Comparison of ENCODE assay signal across 32 cellular contexts in genomic region chr1:162390396-162391185, GRCh38. TPM values are rescaled to one million over a fixed set of nuclear protein-coding genes. Genes with fewer than 3 reads are reported as not detected.
DNase-seq lines count a peak whose midpoint lies in the region; ATAC-seq, FAIRE-seq and TF ChIP-seq lines count a peak whose summit lies in the region.
"Had no signal": no experiment of that assay in that cellular context is flagged by ENCODE, and none has a peak within 500 bp of the region (broad histone marks: within the 10 kb centered on the region; RNA-seq: fewer than 3 reads in every experiment).

No MANE protein-coding gene starts in this region.

- H3K56ac ChIP-seq in H1 (replicated peaks; ENCODE audit: insufficient read length, low read depth, low read length) = no peak overlapping the region

- no peak overlapping the region for H2BK20ac ChIP-seq in H1 (ENCODE audit: low read length)

- no peak for TF ChIP-seq POLR2A in H1 (IDR thresholded peaks at IDR 0.05; ENCODE audit: control extremely low read depth in 1 of 2, low read depth in 2 of 2, low read length in 2 of 2)
- TF ChIP-seq POLR2A in GM18505 (IDR thresholded peaks at IDR 0.05; ENCODE audit: borderline replicate concordance, extremely low read depth, insufficient read depth, insufficient read length) = no peak

- peaks cover 43% of the 10 kb centered on the region for H3K4me1 ChIP-seq in BLaER1
- peaks cover 0 to 6% (median 1%) of the 10 kb centered on the region in 4 experiments; a peak in 4 of 7 replicates for H3K4me1 ChIP-seq in H1 (replicated peaks in 1 of 4; ENCODE audit: control insufficient read depth in 3 of 4, insufficient read depth in 4 of 4, low read length in 3 of 4)
- H3K4me1 ChIP-seq in neuronal stem cell (ENCODE audit: control insufficient read depth in 2 of 2, insufficient read depth in 1 of 2, low read depth in 1 of 2, low read length in 2 of 2) = peaks cover 18 to 28% of the 10 kb centered on the region in 2 donors
- H3K4me1 ChIP-seq: parathyroid adenoma had no signal

- no peak for ATAC-seq in GM18505 (IDR thresholded peaks at IDR 0.05; ENCODE audit: unreplicated experiment)
- ATAC-seq: CD8-positive, alpha-beta T cell; left colon; right cardiac atrium; T-cell had no signal

- H4K20me1 ChIP-seq in BLaER1 = no peaks in the 10 kb centered on the region; the same call in 1 of the 2 replicates
- no peaks in the 10 kb centered on the region for H4K20me1 ChIP-seq in H1 (replicated peaks in 1 of 2; ENCODE audit: control insufficient read depth in 1 of 2, insufficient read depth in 2 of 2, low read length in 2 of 2)

- no peak overlapping the region for H3K14ac ChIP-seq in H1 (ENCODE audit: insufficient read length)
- H3K14ac ChIP-seq in neuronal stem cell (ENCODE audit: low read length) = no peak overlapping the region

- H3K9me3 ChIP-seq in BLaER1 (no peaks in the 10 kb centered on the region), H1 (ENCODE audit: insufficient read depth in 2 of 2, low read depth in 1 of 2, low read length in 1 of 2) (no peaks in the 10 kb centered on the region), neuronal stem cell (replicated peaks in 1 of 2; ENCODE audit: control insufficient read depth in 2 of 2, insufficient read depth in 1 of 2, low read depth in 1 of 2, low read length in 2 of 2) (no peaks in the 10 kb centered on the region)
- H3K9me3 ChIP-seq: Peyer's patch had no signal

- H3K27ac ChIP-seq in BLaER1 = 0 out of 2 replicates have a peak overlapping the region, but pooled peaks have one; percentile 51
- H3K27ac ChIP-seq in H1 (ENCODE audit: low read depth, low read length) = no peak overlapping the region
- no peak overlapping the region for H3K27ac ChIP-seq in neuronal stem cell (replicated peaks; ENCODE audit: low read length)
- H3K27ac ChIP-seq: parathyroid adenoma, Peyer's patch had no signal

- no peaks in the 10 kb centered on the region for H3K23me2 ChIP-seq in H1 (ENCODE audit: low read depth, low read length)

- H3K4me3 ChIP-seq in BLaER1 (no peak overlapping the region), H1 (ENCODE audit: extremely low read depth in 1 of 4, insufficient read depth in 2 of 4, low read depth in 3 of 4, low read length in 4 of 4) (no peak overlapping the region), neuronal stem cell (ENCODE audit: low read length in 2 of 2) (no peak overlapping the region)
- H3K4me3 ChIP-seq: Peyer's patch had no signal

- no peak overlapping the region for H3K23ac ChIP-seq in H1 (ENCODE audit: insufficient read length)
- H3K23ac ChIP-seq in neuronal stem cell (ENCODE audit: low read depth, low read length, poor library complexity) = no peak overlapping the region

- WGBS in H1 (ENCODE audit: extremely low coverage in 1 of 2, insufficient coverage in 1 of 2, insufficient read length in 1 of 2, insufficient replicate concordance in 2 of 2, low coverage in 1 of 2, low lambda C conversion rate in 2 of 2, missing lambda C conversion rate in 1 of 2), 2 experiments = 83% methylated on average over 14 of the region's 15 CpGs; no CpG with 5 or more reads in 1 of the 2 experiments
- no CpG with 5 or more reads among the region's 15 CpGs for WGBS in neuronal stem cell (ENCODE audit: extremely low coverage in 2 of 2, insufficient read length in 2 of 2, insufficient replicate concordance in 1 of 2), 2 donors

- TF ChIP-seq CTCF in H1 (IDR thresholded peaks at IDR 0.05; ENCODE audit: control extremely low read depth in 1 of 3, insufficient read depth in 1 of 3, low read depth in 1 of 3, low read length in 3 of 3) = no peak

- POLR2A ChIA-PET in H1 (lab: Charles Lee; ENCODE audit: partially characterized antibody) = interaction anchor here (0.6 to 1.3 kb wide), 3 partner anchors 9 to 490 kb away, joined by 3 read pairs; partner anchors contain the start of genes C1orf226 and NOS1AP

- H2BK120ac ChIP-seq in H1 (replicated peaks; ENCODE audit: low read depth, low read length) (no peak overlapping the region), neuronal stem cell (ENCODE audit: low read depth, low read length) (peak overlapping the region; percentile 13)

- no peaks in the 10 kb centered on the region for H3K79me2 ChIP-seq in H1 (ENCODE audit: control insufficient read depth in 1 of 2, insufficient read depth in 2 of 2, low read length in 2 of 2)
- H3K79me2 ChIP-seq: parathyroid adenoma had no signal

- no peak for FAIRE-seq in H1 (lab: Jason Lieb, UNC)

- H2BK12ac ChIP-seq in H1 (ENCODE audit: low read depth, low read length) (no peak overlapping the region), neuronal stem cell (ENCODE audit: low read length) (no peak overlapping the region)

- H2AK5ac ChIP-seq in H1 (ENCODE audit: low read depth, low read length) (no peak overlapping the region), neuronal stem cell (ENCODE audit: low read depth, low read length) (peak overlapping the region; percentile 0)

- H3K36me3 ChIP-seq in BLaER1 (no peaks in the 10 kb centered on the region), H1 (ENCODE audit: control insufficient read depth in 2 of 4, insufficient read depth in 4 of 4, low read length in 3 of 4) (no peaks in the 10 kb centered on the region), neuronal stem cell (replicated peaks in 1 of 2; ENCODE audit: control insufficient read depth in 2 of 2, insufficient read depth in 2 of 2, low read length in 2 of 2) (peaks cover 0 to 9% of the 10 kb centered on the region in 2 donors)
- H3K36me3 ChIP-seq: Peyer's patch had no signal

- H3K4ac ChIP-seq in H1 (replicated peaks; ENCODE audit: insufficient read length, low read depth, low read length) = no peak overlapping the region
- H3K4ac ChIP-seq in neuronal stem cell (ENCODE audit: low read length) = no peak overlapping the region

- TF ChIP-seq EP300 in H1 (IDR thresholded peaks at IDR 0.05; ENCODE audit: borderline replicate concordance in 1 of 2, low read depth in 2 of 2, low read length in 2 of 2) = no peak

- H3K18ac ChIP-seq in H1 (ENCODE audit: extremely low read depth, low read length) (no peak overlapping the region), neuronal stem cell (ENCODE audit: low read length) (peak overlapping the region; percentile 60)

- no peaks in the 10 kb centered on the region for H3K79me1 ChIP-seq in H1 (ENCODE audit: low read depth, low read length)
- H3K79me1 ChIP-seq in neuronal stem cell (ENCODE audit: low read depth, low read length) = no peaks in the 10 kb centered on the region

- H3K9ac ChIP-seq in BLaER1 (no peak overlapping the region), H1 (replicated peaks in 1 of 4; ENCODE audit: extremely low read depth in 1 of 4, low read depth in 3 of 4, low read length in 3 of 4) (no peak overlapping the region), neuronal stem cell (ENCODE audit: low read depth, low read length, poor library complexity) (no peak overlapping the region)
- H3K9ac ChIP-seq: parathyroid adenoma had no signal

- H3K4me2 ChIP-seq in BLaER1 (peak overlapping the region; percentile 91), H1 (ENCODE audit: insufficient read depth in 1 of 2, low read depth in 2 of 2, low read length in 2 of 2) (no peak overlapping the region), neuronal stem cell (ENCODE audit: insufficient read depth, low read length, poor library complexity, severe bottlenecking) (no peak overlapping the region)

- H2BK15ac ChIP-seq in H1 (ENCODE audit: low read length) = peak overlapping the region; percentile 18; the same call in 1 of the 2 replicates
- peak overlapping the region; percentile 86 for H2BK15ac ChIP-seq in neuronal stem cell (ENCODE audit: low read length)

- H4K8ac ChIP-seq in H1 (ENCODE audit: extremely low read depth, insufficient read depth, low read length) (no peak overlapping the region), neuronal stem cell (ENCODE audit: low read depth, low read length) (no peak overlapping the region)

- peak; percentile 30 for DNase-seq in DMS79 treated with DMSO at 0.1 percent for 48 hours (lab: John Stamatoyannopoulos, UW)
- DNase-seq in DMS79 (lab: John Stamatoyannopoulos, UW) = no peak
- peak in 1 of 2 experiments; percentile 13 for DNase-seq in H1 (ENCODE audit: low read depth in 1 of 2, low spot score in 2 of 2)
- DNase-seq in neuronal stem cell (ENCODE audit: low spot score) = no peak
- DNase-seq in epidermal melanocyte (ENCODE audit: insufficient read length, low spot score) = no peak
- no peak for DNase-seq in KBM-7
- DNase-seq: 8988T; activated CD4-positive, alpha-beta memory T cell treated with anti-CD3 and anti-CD28 coated beads, Interleukin-2, amount 10 ng/mL, durations not matched to agents 7 days and 5 days; activated effector memory CD4-positive, alpha-beta T cell treated with anti-CD3 and anti-CD28 coated beads, Interleukin-2, amount 50 U/mL, for 16 hours; activated naive CD8-positive, alpha-beta T cell treated with anti-CD3 and anti-CD28 coated beads, Interleukin-2, amount 10 ng/mL, durations not matched to agents 7 days and 5 days; activated T-cell treated with anti-CD3 and anti-CD28 coated beads for 4 hours; CD8-positive, alpha-beta T cell; cerebellar nuclear complex; GOT3; KG1; naive B cell; NCI-H187; NK-92 treated with Interleukin-12 subunit alpha and Interleukin-12 subunit beta, amount 100 ng/mL, for 24 hours; right cardiac atrium; SIG-M5; stimulated activated CD4-positive, alpha-beta T cell treated with anti-CD3 and anti-CD28 coated beads, Interleukin-4, amount 100 ng/mL, for 4 hours; stimulated activated naive CD4-positive, alpha-beta T cell treated with Interleukin-2 at 50 U/mL for 16 hours; T-cell had no signal

- H2AFZ ChIP-seq in H1 (ENCODE audit: low read length) (no peak overlapping the region), neuronal stem cell (ENCODE audit: low read length) (no peak overlapping the region)
- H2AFZ ChIP-seq: parathyroid adenoma had no signal

- H4K91ac ChIP-seq in H1 (replicated peaks; ENCODE audit: insufficient read length, low read length) = no peak overlapping the region
- no peak overlapping the region for H4K91ac ChIP-seq in neuronal stem cell (ENCODE audit: low read depth, low read length, poor library complexity)

- no peak for TF ChIP-seq RAD21 in H1 (IDR thresholded peaks at IDR 0.05 in 1 of 2, conservative IDR thresholded peaks at IDR 0.05 in 1 of 2; ENCODE audit: low read depth in 2 of 2, low read length in 2 of 2)

- H3K27me3 ChIP-seq in BLaER1 (no peaks in the 10 kb centered on the region), H1 (replicated peaks in 1 of 4; ENCODE audit: control insufficient read depth in 3 of 4, extremely low read depth in 1 of 4, insufficient read depth in 3 of 4, low read length in 3 of 4) (no peaks in the 10 kb centered on the region), neuronal stem cell (ENCODE audit: control insufficient read depth in 3 of 3, insufficient read depth in 3 of 3, low read depth in 1 of 3, low read length in 3 of 3) (no peaks in the 10 kb centered on the region)
- H3K27me3 ChIP-seq: Peyer's patch had no signal

- H2BK5ac ChIP-seq in H1 (ENCODE audit: low read depth, low read length) (no peak overlapping the region), neuronal stem cell (ENCODE audit: low read length) (no peak overlapping the region)

- H4K5ac ChIP-seq in H1 (ENCODE audit: insufficient read length, low read depth, low read length) = no peak overlapping the region

- CTCF ChIA-PET in H1 (lab: Charles Lee; ENCODE audit: partially characterized antibody) = interaction anchor here (1.0 to 6.4 kb wide), 21 partner anchors 8 to 485 kb away, joined by 3 to 46 read pairs (median 6); partner anchors contain the start of gene C1orf226

- in situ Hi-C loops in KBM-7 (cut with MboI; ENCODE audit: low pct_unique_long_range_greater_than_20kb, low sequenced_read_pairs) = no loop called here

RNA-seq across cellular contexts. Expression of gene C1orf226, which starts 9.1 kb away (rescaled TPM):
- total RNA-seq in H1 (2021; fragmentation: NEBNext Ultra II Directional; extraction: Animal tissue kit (Norgen Biotek cat#: 25700)) = 18.8 and 19.5 TPM in 2 replicates
- 8.2 and 9.4 TPM in 2 replicates for polyA plus RNA-seq in H1 (2011; rRNA removed)
- 5.7 TPM for polyA plus RNA-seq in H1 (2011; cell fraction: cytosol; rRNA removed)
- polyA plus RNA-seq in H1 (2011; cell fraction: nucleus; rRNA removed) = 17.6 TPM
- 9.5 to 13.0 TPM (median 11.5 TPM) in 4 replicates for polyA plus RNA-seq in H1 (2012, experiment 1 of 2)
- polyA plus RNA-seq in H1 (2012, experiment 2 of 2) = 14.5 TPM
- 6.7 TPM for polyA plus RNA-seq in H1 (2013, experiment 1 of 2)
- polyA plus RNA-seq in H1 (2013, experiment 2 of 2) = 6.6 TPM
- 10.7 and 14.9 TPM in 2 replicates for polyA minus RNA-seq in H1 (2011; rRNA and poly(A)+ RNA removed)
- 7.6 TPM for polyA minus RNA-seq in H1 (2011; cell fraction: cytosol; rRNA and poly(A)+ RNA removed)
- polyA minus RNA-seq in H1 (2011; cell fraction: nucleus; rRNA and poly(A)+ RNA removed) = 11.2 TPM
- polyA plus RNA-seq in neuronal stem cell (2013, experiment 1 of 2) = 3.6 TPM
- polyA plus RNA-seq in neuronal stem cell (2013, experiment 2 of 2) = 3.8 TPM
- total RNA-seq: activated CD4-positive, alpha-beta memory T cell treated with anti-CD3 and anti-CD28 coated beads, Interleukin-2, amount 10 ng/mL, durations not matched to agents 7 days and 5 days; CD8-positive, alpha-beta T cell had no signal

RNA-seq across cellular contexts. Expression of gene SPATA46, which starts 13.9 kb away (rescaled TPM):
- total RNA-seq in H1 (2021; fragmentation: NEBNext Ultra II Directional; extraction: Animal tissue kit (Norgen Biotek cat#: 25700)) = not detected in 2 replicates
- polyA plus RNA-seq in H1 (2011; rRNA removed) = not detected in 2 replicates
- not detected for polyA plus RNA-seq in H1 (2011; cell fraction: cytosol; rRNA removed)
- not detected for polyA plus RNA-seq in H1 (2011; cell fraction: nucleus; rRNA removed)
- polyA plus RNA-seq in H1 (2012, experiment 1 of 2) = 0.09 to 0.13 TPM in 2 of 4 replicates, not detected in the others
- not detected for polyA plus RNA-seq in H1 (2012, experiment 2 of 2)
- polyA plus RNA-seq in H1 (2013, experiment 1 of 2) = not detected
- not detected for polyA plus RNA-seq in H1 (2013, experiment 2 of 2)
- not detected in 2 replicates for polyA minus RNA-seq in H1 (2011; rRNA and poly(A)+ RNA removed)
- not detected for polyA minus RNA-seq in H1 (2011; cell fraction: cytosol; rRNA and poly(A)+ RNA removed)
- polyA minus RNA-seq in H1 (2011; cell fraction: nucleus; rRNA and poly(A)+ RNA removed) = not detected
- polyA plus RNA-seq in neuronal stem cell (2013, experiment 1 of 2) = not detected
- not detected for polyA plus RNA-seq in neuronal stem cell (2013, experiment 2 of 2)
- total RNA-seq: activated CD4-positive, alpha-beta memory T cell treated with anti-CD3 and anti-CD28 coated beads, Interleukin-2, amount 10 ng/mL, durations not matched to agents 7 days and 5 days; activated naive CD8-positive, alpha-beta T cell treated with anti-CD3 and anti-CD28 coated beads, Interleukin-2, amount 10 ng/mL, durations not matched to agents 7 days and 5 days; CD8-positive, alpha-beta T cell; epithelial cell of proximal tubule; fibroblast of villous mesenchyme; HT-29; left colon; Peyer's patch; right cardiac atrium; T-cell had no signal
- polyA plus RNA-seq: right cardiac atrium, thymus had no signal

RNA-seq across cellular contexts. Expression of gene SH2D1B, which starts 21.3 kb away (rescaled TPM):
- not detected in 2 replicates for total RNA-seq in H1 (2021; fragmentation: NEBNext Ultra II Directional; extraction: Animal tissue kit (Norgen Biotek cat#: 25700))
- not detected in 2 replicates for polyA plus RNA-seq in H1 (2011; rRNA removed)
- not detected for polyA plus RNA-seq in H1 (2011; cell fraction: cytosol; rRNA removed)
- not detected for polyA plus RNA-seq in H1 (2011; cell fraction: nucleus; rRNA removed)
- not detected in 4 replicates for polyA plus RNA-seq in H1 (2012, experiment 1 of 2)
- not detected for polyA plus RNA-seq in H1 (2012, experiment 2 of 2)
- not detected for polyA plus RNA-seq in H1 (2013, experiment 1 of 2)
- polyA plus RNA-seq in H1 (2013, experiment 2 of 2) = not detected
- not detected in 2 replicates for polyA minus RNA-seq in H1 (2011; rRNA and poly(A)+ RNA removed)
- not detected for polyA minus RNA-seq in H1 (2011; cell fraction: cytosol; rRNA and poly(A)+ RNA removed)
- not detected for polyA minus RNA-seq in H1 (2011; cell fraction: nucleus; rRNA and poly(A)+ RNA removed)
- not detected for polyA plus RNA-seq in neuronal stem cell (2013, experiment 1 of 2)
- not detected for polyA plus RNA-seq in neuronal stem cell (2013, experiment 2 of 2)
- total RNA-seq: activated CD4-positive, alpha-beta memory T cell treated with anti-CD3 and anti-CD28 coated beads, Interleukin-2, amount 10 ng/mL, durations not matched to agents 7 days and 5 days; activated naive CD8-positive, alpha-beta T cell treated with anti-CD3 and anti-CD28 coated beads, Interleukin-2, amount 10 ng/mL, durations not matched to agents 7 days and 5 days; CD8-positive, alpha-beta T cell; fibroblast of villous mesenchyme; HT-29 had no signal
